In genomic region chr10:59006511-59007306, GRCh38 we compare ENCODE assay signal across 10 cellular contexts.
DNase-seq lines count a peak whose midpoint lies in the region; ATAC-seq, FAIRE-seq and TF ChIP-seq lines count a peak whose summit lies in the region.
"Had no signal": no experiment of that assay in that cellular context is flagged by ENCODE, and none has a peak within 500 bp of the region (broad histone marks: within the 10 kb centered on the region; RNA-seq: fewer than 3 reads in every experiment).

No MANE protein-coding gene starts in this region.

- H3K9me3 ChIP-seq in tibial nerve: no peaks in the 10 kb centered on the region
- no peaks in the 10 kb centered on the region for H3K9me3 ChIP-seq in naive thymus-derived CD4-positive, alpha-beta T cell (ENCODE audit: control insufficient read depth in 2 of 3, low read length in 3 of 3)

- ATAC-seq in left ventricle myocardium superior: peak; percentile 89
- no peak for ATAC-seq in naive thymus-derived CD4-positive, alpha-beta T cell

- TF ChIP-seq EP300 in tibial nerve (IDR thresholded peaks at IDR 0.05): peak in 1 of 2 donors; percentile 65

- TF ChIP-seq POLR2A in tibial nerve (IDR thresholded peaks at IDR 0.05): no peak
- no peak for TF ChIP-seq POLR2A in GM12891 (IDR thresholded peaks at IDR 0.05; ENCODE audit: low read depth, low read length)

- H3K4me3 ChIP-seq in tibial nerve: no peak overlapping the region
- no peak overlapping the region for H3K4me3 ChIP-seq in naive thymus-derived CD4-positive, alpha-beta T cell (ENCODE audit: low read length)

- CTCF ChIA-PET in naive thymus-derived CD4-positive, alpha-beta T cell (lab: Charles Lee): no interaction called here

- peaks cover 0 to 14% (median 6%) of the 10 kb centered on the region in 4 donors for H3K4me1 ChIP-seq in tibial nerve
- H3K4me1 ChIP-seq in naive thymus-derived CD4-positive, alpha-beta T cell (ENCODE audit: control insufficient read depth in 2 of 2, insufficient read depth in 2 of 2, low read length in 2 of 2): no peaks in the 10 kb centered on the region

- no peaks in the 10 kb centered on the region for H3K36me3 Mint-ChIP-seq in HFFc6 (ENCODE audit: low read depth)
- peaks cover 0 to 5% (median 0%) of the 10 kb centered on the region in 5 donors for H3K36me3 Mint-ChIP-seq in naive thymus-derived CD4-positive, alpha-beta T cell

- H3K27me3 ChIP-seq in tibial nerve: no peaks in the 10 kb centered on the region
- no peaks in the 10 kb centered on the region for H3K27me3 ChIP-seq in naive thymus-derived CD4-positive, alpha-beta T cell (ENCODE audit: control insufficient read depth in 2 of 2, insufficient read depth in 2 of 2, low read length in 2 of 2)

- WGBS in tibial nerve, 2 donors: 41 to 46% methylated on average over 4 of the region's 4 CpGs

- POLR2A ChIA-PET in naive thymus-derived CD4-positive, alpha-beta T cell (lab: Charles Lee): no interaction called here

- H3K27ac ChIP-seq in tibial nerve: peak overlapping the region in 2 of 4 donors; percentile 57 to 65
- H3K27ac ChIP-seq in naive thymus-derived CD4-positive, alpha-beta T cell (ENCODE audit: low read depth, low read length): no peak overlapping the region

- intact Hi-C loops in left ventricle myocardium superior (cut with micrococcal nuclease): no loop called here
- intact Hi-C loops in naive thymus-derived CD4-positive, alpha-beta T cell (cut with micrococcal nuclease): no loop called here

- H3K27ac Mint-ChIP-seq in HFFc6: no peak overlapping the region
- H3K27ac Mint-ChIP-seq in naive thymus-derived CD4-positive, alpha-beta T cell: no peak overlapping the region
- H3K27ac Mint-ChIP-seq: activated CD4-positive, alpha-beta T cell treated with anti-CD3 and anti-CD28 coated beads, Interleukin-2, amount 10 ng/mL, durations not matched to agents 24 days and 14 days; dendritic cell treated with granulocyte-macrophage colony-stimulating factor and Interleukin-4, amounts not matched to agents 40 ng/mL and 50 ng/mL, for 4 days had no signal

- DNase-seq in HFFc6 (peak; percentile 53), amniotic epithelial cell (ENCODE audit: low read depth) (peak; percentile 0), left ventricle myocardium superior (no peak), tibial nerve (ENCODE audit: low spot score in 2 of 2) (peak; percentile 36 to 59), NK-92 (lab: John Stamatoyannopoulos, UW; ENCODE audit: unreplicated experiment) (no peak), HUDEP-2 (lab: John Stamatoyannopoulos, UW; ENCODE audit: unreplicated experiment in 76 of 76) (no peak), GM12891 (ENCODE audit: insufficient read length, low spot score) (no peak)
- DNase-seq in naive thymus-derived CD4-positive, alpha-beta T cell: no peak
- DNase-seq: activated CD4-positive, alpha-beta T cell treated with anti-CD3 and anti-CD28 coated beads, Interleukin-2, amount 10 ng/mL, durations not matched to agents 24 days and 14 days had no signal

- peaks cover 9% of the 10 kb centered on the region for H3K27me3 Mint-ChIP-seq in HFFc6 (ENCODE audit: insufficient read depth)
- H3K27me3 Mint-ChIP-seq in naive thymus-derived CD4-positive, alpha-beta T cell: peaks cover 0 to 13% (median 0%) of the 10 kb centered on the region in 5 donors
- H3K27me3 Mint-ChIP-seq: activated CD4-positive, alpha-beta T cell treated with anti-CD3 and anti-CD28 coated beads, Interleukin-2, amount 10 ng/mL, durations not matched to agents 24 days and 14 days; dendritic cell treated with granulocyte-macrophage colony-stimulating factor and Interleukin-4, amounts not matched to agents 40 ng/mL and 50 ng/mL, for 4 days had no signal

- TF ChIP-seq CTCF in HFFc6 (IDR thresholded peaks at IDR 0.05): no peak
- TF ChIP-seq CTCF in tibial nerve (IDR thresholded peaks at IDR 0.05): no peak

- H3K4me1 Mint-ChIP-seq in HFFc6 (ENCODE audit: low read depth): peaks cover 8% of the 10 kb centered on the region
- peaks cover 0 to 5% (median 0%) of the 10 kb centered on the region in 7 donors for H3K4me1 Mint-ChIP-seq in naive thymus-derived CD4-positive, alpha-beta T cell
- H3K4me1 Mint-ChIP-seq: activated CD4-positive, alpha-beta T cell treated with anti-CD3 and anti-CD28 coated beads, Interleukin-2, amount 10 ng/mL, durations not matched to agents 24 days and 14 days had no signal

- no peak overlapping the region for H3K4me3 Mint-ChIP-seq in HFFc6
- no peak overlapping the region for H3K4me3 Mint-ChIP-seq in naive thymus-derived CD4-positive, alpha-beta T cell
- H3K4me3 Mint-ChIP-seq: activated CD4-positive, alpha-beta T cell treated with anti-CD3 and anti-CD28 coated beads, Interleukin-2, amount 10 ng/mL, durations not matched to agents 24 days and 14 days; dendritic cell treated with granulocyte-macrophage colony-stimulating factor and Interleukin-4, amounts not matched to agents 40 ng/mL and 50 ng/mL, for 4 days had no signal

- no peak for FAIRE-seq in GM12891 (lab: Jason Lieb, UNC)

- no peaks in the 10 kb centered on the region for H3K36me3 ChIP-seq in tibial nerve
- no peaks in the 10 kb centered on the region for H3K36me3 ChIP-seq in naive thymus-derived CD4-positive, alpha-beta T cell (ENCODE audit: control insufficient read depth in 2 of 3, insufficient read depth in 3 of 3, low read length in 3 of 3)

- H3K9me3 Mint-ChIP-seq in HFFc6: no peaks in the 10 kb centered on the region
- H3K9me3 Mint-ChIP-seq in naive thymus-derived CD4-positive, alpha-beta T cell: peaks cover 0 to 11% (median 0%) of the 10 kb centered on the region in 11 donors
- H3K9me3 Mint-ChIP-seq: activated CD4-positive, alpha-beta T cell treated with anti-CD3 and anti-CD28 coated beads, Interleukin-2, amount 10 ng/mL, durations not matched to agents 24 days and 14 days; dendritic cell treated with granulocyte-macrophage colony-stimulating factor and Interleukin-4, amounts not matched to agents 40 ng/mL and 50 ng/mL, for 4 days had no signal

TF ChIP-seq in GM12891, 5 proteins besides CTCF, POLR2A, EP300 and RAD21:
- TF ChIP-seq POU2F2 (IDR thresholded peaks at IDR 0.05; ENCODE audit: low read depth, low read length): no peak
- TF ChIP-seq POLR2AphosphoS5 (IDR thresholded peaks at IDR 0.05; ENCODE audit: low read depth, low read length): no peak
- TF ChIP-seq SPI1 (IDR thresholded peaks at IDR 0.05; ENCODE audit: low read depth, low read length): no peak
- TF ChIP-seq TAF1 (IDR thresholded peaks at IDR 0.05; ENCODE audit: low read depth, low read length): no peak
- no peak for TF ChIP-seq PAX5 (IDR thresholded peaks at IDR 0.05; ENCODE audit: insufficient read depth, low read length, severe bottlenecking)

Comparison
In these comparisons a context has a peak if more than half of its experiments do, and no peak if none do; other contexts are left out.
1. DNase-seq: peak in HFFc6 (single experiment), amniotic epithelial cell (single experiment) and tibial nerve (2 of 2); none in left ventricle myocardium superior (single experiment), NK-92 (single experiment), HUDEP-2 (0 of 76), GM12891 (single experiment) and naive thymus-derived CD4-positive, alpha-beta T cell (0 of 9).